In the genomic region with DNA sequence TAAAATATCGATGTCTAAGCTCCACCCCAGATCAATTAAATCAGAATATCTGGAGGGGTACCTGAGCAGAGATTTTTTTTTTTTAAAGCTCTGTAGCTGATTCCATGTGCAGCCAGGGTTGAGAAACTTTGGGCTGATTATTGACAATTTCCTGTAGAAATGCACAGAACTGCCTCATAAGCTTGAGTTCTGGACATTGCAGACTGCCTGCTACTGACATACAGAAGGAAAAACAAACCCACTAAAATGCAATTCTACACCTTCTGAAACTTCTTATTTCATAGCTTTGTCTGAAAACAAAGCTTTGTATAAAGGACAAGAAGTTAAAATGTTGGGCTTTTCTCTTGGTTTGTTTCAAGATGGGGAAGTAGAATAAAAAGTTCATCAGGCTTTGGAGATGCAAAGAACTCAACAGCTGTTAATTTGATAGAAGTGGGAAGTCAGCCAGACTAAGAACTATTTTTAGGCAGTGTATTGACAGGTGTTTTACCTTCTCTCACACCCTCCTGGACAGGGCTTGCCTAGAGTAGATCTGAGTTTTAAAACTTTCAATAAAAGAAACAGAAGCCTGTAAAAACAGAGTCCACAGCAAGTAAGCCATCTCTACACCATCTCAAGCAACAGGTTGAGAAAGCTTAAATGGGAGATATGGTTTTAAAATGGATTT, we compare ENCODE assay signal across 13 cellular contexts.
DNase-seq lines count a peak whose midpoint lies in the region; ATAC-seq and TF ChIP-seq lines count a peak whose summit lies in the region.
"Had no signal": no experiment of that assay in that cellular context is flagged by ENCODE, and none has a peak within 500 bp of the region (broad histone marks: within the 10 kb centered on the region; RNA-seq: fewer than 3 reads in every experiment).

No MANE protein-coding gene starts in this region.

- no peaks in the 10 kb centered on the region for H3K27me3 Mint-ChIP-seq in activated B cell treated with CpG ODN at 0.5 μM for 24 hours

- TF ChIP-seq CTCF in activated B cell treated with CpG ODN at 0.5 μM for 24 hours (IDR thresholded peaks at IDR 0.05): no peak

- no peaks in the 10 kb centered on the region for H3K9me3 Mint-ChIP-seq in activated B cell treated with CpG ODN at 0.5 μM for 24 hours

- POLR2A ChIA-PET in activated B cell treated with CpG ODN at 0.5 μM for 24 hours (lab: Charles Lee): no interaction called here

- H3K27ac Mint-ChIP-seq in activated B cell treated with CpG ODN at 0.5 μM for 24 hours: peak overlapping the region; percentile 19

- intact Hi-C loops in activated B cell treated with CpG ODN at 0.5 μM for 24 hours (cut with micrococcal nuclease): no loop called here

- CTCF ChIA-PET in activated B cell treated with CpG ODN at 0.5 μM for 24 hours (lab: Charles Lee): interaction anchor here (0.6 kb wide), 1 partner anchor 152 kb away, joined by 3 read pairs; no protein-coding TSS in a partner anchor

- H3K4me1 Mint-ChIP-seq in activated B cell treated with CpG ODN at 0.5 μM for 24 hours: peaks cover 26% of the 10 kb centered on the region

- ATAC-seq in GM18867 (IDR thresholded peaks at IDR 0.05; ENCODE audit: unreplicated experiment) (peak; percentile 54), GM21529 (IDR thresholded peaks at IDR 0.05; ENCODE audit: unreplicated experiment) (peak; percentile 76), HG03175 (IDR thresholded peaks at IDR 0.05; ENCODE audit: unreplicated experiment) (peak; percentile 74), activated B cell treated with CpG ODN at 0.5 μM for 24 hours (ENCODE audit: low read depth) (no peak)

- no peak overlapping the region for H3K4me3 Mint-ChIP-seq in activated B cell treated with CpG ODN at 0.5 μM for 24 hours

- no peaks in the 10 kb centered on the region for H3K36me3 Mint-ChIP-seq in activated B cell treated with CpG ODN at 0.5 μM for 24 hours (ENCODE audit: low read depth)

- no peak for DNase-seq in activated B cell treated with CpG ODN at 0.5 μM for 24 hours
- DNase-seq in activated CD8-positive, alpha-beta memory T cell treated with anti-CD3 and anti-CD28 coated beads, Interleukin-2, amount 50 U/mL, for 4 hours: no peak
- no peak for DNase-seq in stimulated activated CD8-positive, alpha-beta memory T cell treated with anti-CD3 and anti-CD28 coated beads, Interleukin-4, amount 100 ng/mL, for 48 hours
- no peak for DNase-seq in OCI-M2 (lab: John Stamatoyannopoulos, UW; ENCODE audit: unreplicated experiment)
- DNase-seq in activated CD4-positive, alpha-beta T cell treated with anti-CD3 and anti-CD28 coated beads for 48 hours: no peak
- DNase-seq: activated naive CD4-positive, alpha-beta T cell treated with Interleukin-2 at 50 U/mL for 16 hours; NCI-H2227 treated with DMSO at 0.1 percent for 48 hours; pancreas; spleen; T-helper 9 cell had no signal
